8 cellular contexts compared by ENCODE assay signal in genomic region chr17:42798011-42798382, GRCh38. TPM values are rescaled to one million over a fixed set of nuclear protein-coding genes. Genes with fewer than 3 reads are reported as not detected.
DNase-seq lines count a peak whose midpoint lies in the region; ATAC-seq and TF ChIP-seq lines count a peak whose summit lies in the region.

No MANE protein-coding gene starts in this region.

- H3K4me3 ChIP-seq in GM23248 (peak overlapping the region; percentile 97), skeletal muscle cell (ENCODE audit: low read depth, low read length) (peak overlapping the region; percentile 80)

- H3K9ac ChIP-seq in GM23248: peak overlapping the region; percentile 88

- peaks cover 20% of the 10 kb centered on the region for H3K79me2 ChIP-seq in GM23248 (ENCODE audit: insufficient read depth)

- no peak for DNase-seq in GM23248
- no peak for DNase-seq in glutamatergic neuron
- DNase-seq in skeletal muscle cell (ENCODE audit: low read depth): no peak
- no peak for DNase-seq in stimulated activated CD4-positive, alpha-beta T cell treated with anti-CD3 and anti-CD28 coated beads, Interleukin-1b, Interleukin-23, amount 100 ng/mL, for 48 hours
- no peak for DNase-seq in effector CD4-positive, alpha-beta T cell

- peak overlapping the region; percentile 93 for H3K4me2 ChIP-seq in GM23248 (ENCODE audit: unreplicated experiment)

- peaks cover 2% of the 10 kb centered on the region for H3K9me3 Mint-ChIP-seq in glutamatergic neuron (ENCODE audit: unreplicated experiment)

- 0 out of 2 replicates have a peak, but pooled peaks cover under 1% of the 10 kb centered on the region for H3F3A ChIP-seq in GM23248 (ENCODE audit: insufficient read depth)

- ATAC-seq in GM18861 (IDR thresholded peaks at IDR 0.05; ENCODE audit: unreplicated experiment) (no peak), GM19395 (IDR thresholded peaks at IDR 0.05; ENCODE audit: unreplicated experiment) (no peak)

- no peak for TF ChIP-seq CTCF in VCaP (conservative IDR thresholded peaks at IDR 0.05)
- TF ChIP-seq CTCF in glutamatergic neuron (IDR thresholded peaks at IDR 0.05; ENCODE audit: partially characterized antibody, unreplicated experiment): no peak

- no peaks in the 10 kb centered on the region for H3K36me3 ChIP-seq in GM23248 (ENCODE audit: low read depth)

- H3K4me1 Mint-ChIP-seq in glutamatergic neuron (ENCODE audit: low read depth, unreplicated experiment): peaks cover 3% of the 10 kb centered on the region

- peaks cover 8% of the 10 kb centered on the region for H3K27me3 Mint-ChIP-seq in glutamatergic neuron (ENCODE audit: unreplicated experiment)

- H3K4me3 Mint-ChIP-seq in glutamatergic neuron (ENCODE audit: unreplicated experiment): peak overlapping the region; percentile 93

- H3K27ac Mint-ChIP-seq in glutamatergic neuron (ENCODE audit: unreplicated experiment): peak overlapping the region; percentile 85

- H3K27me3 ChIP-seq in GM23248 (replicated peaks; ENCODE audit: insufficient read depth): no peaks in the 10 kb centered on the region

- H3K36me3 Mint-ChIP-seq in glutamatergic neuron (ENCODE audit: unreplicated experiment): peaks cover 6% of the 10 kb centered on the region

- in situ Hi-C loops in GM23248 (cut with MboI): no loop called here

- H3K9me3 ChIP-seq in GM23248 (ENCODE audit: low read depth): no peaks in the 10 kb centered on the region

- H2AFZ ChIP-seq in GM23248: peak overlapping the region; percentile 85

- H4K20me1 ChIP-seq in GM23248 (ENCODE audit: insufficient read depth): no peaks in the 10 kb centered on the region

- peaks cover 13% of the 10 kb centered on the region; the same call in 1 of the 2 replicates for H3K4me1 ChIP-seq in GM23248 (ENCODE audit: insufficient read depth)

- H3K27ac ChIP-seq in GM23248: peak overlapping the region; percentile 49
- H3K27ac ChIP-seq in VCaP: peak overlapping the region; percentile 77; the same call in 1 of the 2 replicates

- WGBS in GM23248 (ENCODE audit: low coverage in 1 of 2, low lambda C conversion rate in 2 of 2, missing lambda C conversion rate in 2 of 2), 2 experiments: 24% methylated on average over 10 of the region's 10 CpGs

- no peaks in the 10 kb centered on the region for H3K9me2 ChIP-seq in GM23248 (ENCODE audit: insufficient read depth)

RNA-seq across cellular contexts. Expression of gene COA3, which starts 0.5 kb away (rescaled TPM):
- 39.1 and 48.0 TPM in 2 replicates for total RNA-seq in GM23248 (2014; rRNA removed; shearing (Covaris generic))
- polyA plus RNA-seq in GM23248 (2016; fragmentation: Nextera tagmentation; extraction: Ambion mirVana): 125 TPM in 2 replicates
- total RNA-seq in glutamatergic neuron (ENCODE audit: unreplicated experiment): 56.7 TPM

RNA-seq across cellular contexts. Expression of gene CNTD1, which starts 0.7 kb away (rescaled TPM):
- total RNA-seq in GM23248 (2014; rRNA removed; shearing (Covaris generic)): not detected in 2 replicates
- polyA plus RNA-seq in GM23248 (2016; fragmentation: Nextera tagmentation; extraction: Ambion mirVana): 0.14 and 0.71 TPM in 2 replicates
- not detected for total RNA-seq in glutamatergic neuron (ENCODE audit: unreplicated experiment)

RNA-seq across cellular contexts. Expression of gene WNK4, which starts 17.6 kb away (rescaled TPM):
- total RNA-seq in GM23248 (2014; rRNA removed; shearing (Covaris generic)): 3.0 and 3.4 TPM in 2 replicates
- 11.4 and 12.6 TPM in 2 replicates for polyA plus RNA-seq in GM23248 (2016; fragmentation: Nextera tagmentation; extraction: Ambion mirVana)
- total RNA-seq in glutamatergic neuron (ENCODE audit: unreplicated experiment): 2.7 TPM

RNA-seq across cellular contexts. Expression of gene VPS25, which starts 24.7 kb away (rescaled TPM):
- total RNA-seq in GM23248 (2014; rRNA removed; shearing (Covaris generic)): 93.0 and 96.0 TPM in 2 replicates
- polyA plus RNA-seq in GM23248 (2016; fragmentation: Nextera tagmentation; extraction: Ambion mirVana): 103 TPM in 2 replicates
- total RNA-seq in glutamatergic neuron (ENCODE audit: unreplicated experiment): 84.3 TPM

RNA-seq across cellular contexts. Expression of gene BECN1, which starts 26.1 kb away (rescaled TPM):
- 134 and 191 TPM in 2 replicates for total RNA-seq in GM23248 (2014; rRNA removed; shearing (Covaris generic))
- polyA plus RNA-seq in GM23248 (2016; fragmentation: Nextera tagmentation; extraction: Ambion mirVana): 105 and 117 TPM in 2 replicates
- 72.1 TPM for total RNA-seq in glutamatergic neuron (ENCODE audit: unreplicated experiment)
